8 cellular contexts compared by ENCODE assay signal in genomic region chr10:63976538-63976937, GRCh38.
A peak's percentile ranks its signal among the peaks of the same experiment; 100 is the strongest.
DNase-seq lines count a peak whose midpoint lies in the region; ATAC-seq and TF ChIP-seq lines count a peak whose summit lies in the region.

No MANE protein-coding gene starts in this region.

- DNase-seq in COLO668 (lab: John Stamatoyannopoulos, UW; ENCODE audit: unreplicated experiment) = peak; percentile 11
- DNase-seq in NCI-H446 treated with DMSO at 0.1 percent for 48 hours (lab: John Stamatoyannopoulos, UW) = peak; percentile 5
- DNase-seq in astrocyte of the cerebellum (ENCODE audit: low read depth) = no peak
- peak; percentile 32 for DNase-seq in kidney tubule cell (ENCODE audit: low spot score)
- peak; percentile 38 to 39 for DNase-seq in stimulated activated naive CD8-positive, alpha-beta T cell treated with anti-CD3 and anti-CD28 coated beads, Interleukin-15, amount 100 ng/mL, for 72 hours
- DNase-seq in HCEC 1CT = no peak

- ATAC-seq in GM18520 (IDR thresholded peaks at IDR 0.05; ENCODE audit: unreplicated experiment) (peak; percentile 77), HG02884 (IDR thresholded peaks at IDR 0.05; ENCODE audit: unreplicated experiment) (peak; percentile 95)
- peak; percentile 76 for ATAC-seq in stimulated activated naive CD8-positive, alpha-beta T cell treated with anti-CD3 and anti-CD28 coated beads, Interleukin-15, amount 100 ng/mL, for 72 hours

- TF ChIP-seq CTCF in astrocyte of the cerebellum (IDR thresholded peaks at IDR 0.05; ENCODE audit: low read depth, low read length, missing control alignments) = peak; percentile 40

- H3K4me1 Mint-ChIP-seq in stimulated activated naive CD8-positive, alpha-beta T cell treated with anti-CD3 and anti-CD28 coated beads, Interleukin-15, amount 100 ng/mL, for 72 hours = no peaks in the 10 kb centered on the region

- no peak overlapping the region for H3K4me3 Mint-ChIP-seq in stimulated activated naive CD8-positive, alpha-beta T cell treated with anti-CD3 and anti-CD28 coated beads, Interleukin-15, amount 100 ng/mL, for 72 hours

- H3K4me3 ChIP-seq in astrocyte of the cerebellum (ENCODE audit: low read depth, low read length) = no peak overlapping the region

- H3K9me3 Mint-ChIP-seq in stimulated activated naive CD8-positive, alpha-beta T cell treated with anti-CD3 and anti-CD28 coated beads, Interleukin-15, amount 100 ng/mL, for 72 hours = no peaks in the 10 kb centered on the region

- in situ Hi-C loops in astrocyte of the cerebellum (cut with HindIII; ENCODE audit: low sequenced_read_pairs) = no loop called here

- H3K27ac Mint-ChIP-seq in stimulated activated naive CD8-positive, alpha-beta T cell treated with anti-CD3 and anti-CD28 coated beads, Interleukin-15, amount 100 ng/mL, for 72 hours = no peak overlapping the region

- peaks cover 8% of the 10 kb centered on the region for H3K27me3 Mint-ChIP-seq in stimulated activated naive CD8-positive, alpha-beta T cell treated with anti-CD3 and anti-CD28 coated beads, Interleukin-15, amount 100 ng/mL, for 72 hours

Comparison
In these comparisons a context has a peak if more than half of its experiments do, and no peak if none do; other contexts are left out.
1. DNase-seq: peak in COLO668 (single experiment), NCI-H446 treated with DMSO at 0.1 percent for 48 hours (single experiment), kidney tubule cell (single experiment) and stimulated activated naive CD8-positive, alpha-beta T cell treated with anti-CD3 and anti-CD28 coated beads, Interleukin-15, amount 100 ng/mL, for 72 hours (2 of 2); none in astrocyte of the cerebellum (single experiment) and HCEC 1CT (single experiment).
2. Peak in every context shown above with its lines, with median percentiles within 50 percentile points of each other: ATAC-seq.